Comparison of ENCODE assay signal across 8 cellular contexts in genomic region chr15:39581501-39582285, GRCh38. TPM values are rescaled to one million over a fixed set of nuclear protein-coding genes. Genes with fewer than 3 reads are reported as not detected.
DNase-seq lines count a peak whose midpoint lies in the region; ATAC-seq and TF ChIP-seq lines count a peak whose summit lies in the region.

No MANE protein-coding gene starts in this region.

- no peaks in the 10 kb centered on the region for H3F3A ChIP-seq in PC-9 (ENCODE audit: insufficient read depth, low read depth)

- POLR2A ChIA-PET in PC-9 (lab: Charles Lee; ENCODE audit: unreplicated experiment) = interaction anchor here (0.6 to 2.3 kb wide), 8 partner anchors 352 to 879 kb away, joined by 3 to 36 read pairs (median 4); partner anchors contain the start of gene EIF2AK4

- H3K4me3 ChIP-seq in PC-9 (peak overlapping the region; percentile 70), ectodermal cell (ENCODE audit: insufficient read depth, low read depth, low read length) (peak overlapping the region; percentile 75), mucosa of descending colon (peak overlapping the region; percentile 64)

- intact Hi-C loops in PC-9 (cut with micrococcal nuclease; ENCODE audit: unreplicated experiment) (loop anchor here (2.0 to 5.0 kb wide), 4 partner anchors 176 to 713 kb away; no protein-coding TSS in a partner anchor), mucosa of descending colon (cut with DNase I, micrococcal nuclease) (loop anchor here (5.0 to 10.0 kb wide), 5 partner anchors 173 to 767 kb away; no protein-coding TSS in a partner anchor)

- H3K27me3 ChIP-seq in PC-9 (ENCODE audit: insufficient read depth, low read depth) = no peaks in the 10 kb centered on the region
- peaks cover 7% of the 10 kb centered on the region for H3K27me3 ChIP-seq in ectodermal cell (ENCODE audit: control insufficient read depth, insufficient read depth, low read length, poor library complexity, severe bottlenecking)

- H3K36me3 ChIP-seq in PC-9 (ENCODE audit: low read depth) = peaks cover 17% of the 10 kb centered on the region; the same call in 1 of the 2 replicates
- H3K36me3 ChIP-seq in ectodermal cell (ENCODE audit: control insufficient read depth, insufficient read depth, low read length) = peaks cover 20% of the 10 kb centered on the region
- H3K36me3 ChIP-seq in mucosa of descending colon (ENCODE audit: low read depth) = no peaks in the 10 kb centered on the region

- H3K79me2 ChIP-seq in PC-9 (ENCODE audit: low read depth) = peaks cover 20% of the 10 kb centered on the region

- 45 to 46% methylated on average over 21 of the region's 21 CpGs for WGBS in ectodermal cell, 2 experiments

- peak overlapping the region; percentile 97 for H3K4me2 ChIP-seq in PC-9

- BruUV-seq in PC-9 (replicated peaks; lab: Mats Ljungman, UMichigan) = TSS peak; percentile 27

- H2AFZ ChIP-seq in PC-9 = peak overlapping the region; percentile 81

- peak; percentile 60 for TF ChIP-seq CTCF in PC-9 (conservative IDR thresholded peaks at IDR 0.05)
- TF ChIP-seq CTCF in mucosa of descending colon (IDR thresholded peaks at IDR 0.05) = peak; percentile 31

- peak; percentile 75 for ATAC-seq in mucosa of descending colon
- no peak for ATAC-seq in GM19324 (IDR thresholded peaks at IDR 0.05; ENCODE audit: low FRiP score, unreplicated experiment)
- no peak for ATAC-seq in HG03196 (IDR thresholded peaks at IDR 0.05; ENCODE audit: unreplicated experiment)

- peaks cover 22% of the 10 kb centered on the region; the same call in 1 of the 2 replicates for H3K4me1 ChIP-seq in PC-9 (replicated peaks; ENCODE audit: insufficient read depth)
- peaks cover 24% of the 10 kb centered on the region for H3K4me1 ChIP-seq in ectodermal cell (ENCODE audit: control insufficient read depth, insufficient read depth, low read length)
- peaks cover 27% of the 10 kb centered on the region for H3K4me1 ChIP-seq in mucosa of descending colon (ENCODE audit: low read depth)

- H3K27ac ChIP-seq in PC-9 (peak overlapping the region; percentile 30; the same call in 1 of the 2 replicates), ectodermal cell (ENCODE audit: insufficient read depth, low read depth, low read length, poor library complexity, severe bottlenecking) (no peak overlapping the region)

- H4K20me1 ChIP-seq in PC-9 (ENCODE audit: insufficient read depth) = no peaks in the 10 kb centered on the region; the same call in 1 of the 2 replicates

- CTCF ChIA-PET in PC-9 (lab: Charles Lee) = interaction anchor here (0.6 to 3.0 kb wide), 5 partner anchors 70 to 409 kb away, joined by 3 to 16 read pairs (median 5); no protein-coding TSS in a partner anchor

- DNase-seq in DMS 273 (lab: John Stamatoyannopoulos, UW; ENCODE audit: unreplicated experiment) (peak; percentile 17), DMS 273 treated with DMSO at 0.1 percent for 48 hours (lab: John Stamatoyannopoulos, UW) (no peak), PC-9 (peak; percentile 72 to 74), mucosa of descending colon (peak; percentile 83 to 88 (median 86)), NCI-H748 (lab: John Stamatoyannopoulos, UW; ENCODE audit: unreplicated experiment) (no peak)

- H3K9me3 ChIP-seq in PC-9 (ENCODE audit: insufficient read depth, low read depth) (no peaks in the 10 kb centered on the region), ectodermal cell (ENCODE audit: control insufficient read depth, low read length) (no peaks in the 10 kb centered on the region), mucosa of descending colon (no peaks in the 10 kb centered on the region)

- H3K9me2 ChIP-seq in PC-9 (ENCODE audit: insufficient read depth) = no peaks in the 10 kb centered on the region

RNA-seq across cellular contexts. Expression of gene THBS1, which starts 0.8 kb away (rescaled TPM):
- total RNA-seq in PC-9 (2021) (406 and 512 TPM in 2 replicates), mucosa of descending colon (100 to 1,000 TPM; 209 to 356 (median 288) TPM)
- polyA plus RNA-seq in ectodermal cell (2013, experiment 1 of 4) = 28.4 TPM
- polyA plus RNA-seq in ectodermal cell (2013, experiment 2 of 4) = 26.0 TPM
- 16.7 TPM for polyA plus RNA-seq in ectodermal cell (2013, experiment 3 of 4)
- 18.9 TPM for polyA plus RNA-seq in ectodermal cell (2013, experiment 4 of 4)

Comparison
In these comparisons a context has a peak if more than half of its experiments do, and no peak if none do; other contexts are left out.
1. DNase-seq: peak in DMS 273 (single experiment), PC-9 (2 of 2) and mucosa of descending colon (3 of 3); none in DMS 273 treated with DMSO at 0.1 percent for 48 hours (single experiment) and NCI-H748 (single experiment).
2. Peak in every context shown above with its lines, with median percentiles within 50 percentile points of each other: H3K4me3 ChIP-seq.